Comparison of ENCODE assay signal across 11 cellular contexts in genomic region chr11:89660234-89660633, GRCh38.
"Had no signal": no experiment of that assay in that cellular context is flagged by ENCODE, and none has a peak within 500 bp of the region (broad histone marks: within the 10 kb centered on the region; RNA-seq: fewer than 3 reads in every experiment).

No MANE protein-coding gene starts in this region.

- H3K27ac ChIP-seq: brain microvascular endothelial cell, suprapubic skin had no signal

- ATAC-seq: activated CD4-positive, CD25-positive, alpha-beta regulatory T cell treated with anti-CD3 and anti-CD28 coated beads, Interleukin-2, amount 50 U/mL, for 24 hours; effector memory CD8-positive, alpha-beta T cell; stimulated activated naive CD8-positive, alpha-beta T cell treated with anti-CD3 and anti-CD28 coated beads, Interleukin-15, Interleukin-2, amounts not matched to agents 100 U/mL and 50 U/mL, for 24 hours had no signal

- DNase-seq: activated gamma-delta T cell; activated T-cell treated with anti-CD3 and anti-CD28 coated beads, Interleukin-2, amount 50 U/mL, for 24 hours; amygdala; brain microvascular endothelial cell; effector memory CD8-positive, alpha-beta T cell; hippocampal formation; stimulated activated CD4-positive, alpha-beta T cell treated with anti-CD3 and anti-CD28 coated beads, Interleukin-2, amount 100 ng/mL, for 48 hours; stimulated activated CD8-positive, alpha-beta memory T cell treated with anti-CD3 and anti-CD28 coated beads, Interleukin-4, amount 100 ng/mL, for 48 hours; stimulated activated naive CD8-positive, alpha-beta T cell treated with anti-CD3 and anti-CD28 coated beads, Interleukin-15, Interleukin-2, amounts not matched to agents 100 U/mL and 50 U/mL, for 24 hours had no signal

- H3K27me3 ChIP-seq: brain microvascular endothelial cell, suprapubic skin had no signal

- H3K4me3 ChIP-seq: suprapubic skin had no signal

- H3K4me1 ChIP-seq: suprapubic skin had no signal

- H3K36me3 ChIP-seq: brain microvascular endothelial cell, suprapubic skin had no signal
